Comparison of ENCODE assay signal across 8 cellular contexts in the genomic region with DNA sequence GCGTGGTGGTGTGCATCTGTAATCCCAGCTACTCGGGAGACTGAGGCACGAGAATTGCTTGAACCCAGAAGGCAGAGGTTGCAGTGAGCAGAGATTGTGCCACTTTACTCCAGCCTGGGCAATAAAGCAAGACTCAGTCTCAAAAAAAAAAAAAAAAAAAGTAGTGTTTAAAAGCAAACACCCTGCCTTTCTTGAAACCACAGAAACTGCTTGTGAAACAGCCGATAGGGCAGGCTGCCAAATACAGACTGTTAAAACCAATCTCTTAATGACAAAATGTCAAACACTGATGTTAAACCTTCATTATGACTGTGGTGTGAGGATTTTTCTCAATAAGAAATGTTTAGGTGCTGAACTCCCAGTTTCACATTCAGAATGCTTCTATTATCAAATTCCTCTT. TPM values are rescaled to one million over a fixed set of nuclear protein-coding genes. Genes with fewer than 3 reads are reported as not detected.
A peak's percentile ranks its signal among the peaks of the same experiment; 100 is the strongest.
DNase-seq lines count a peak whose midpoint lies in the region; ATAC-seq and TF ChIP-seq lines count a peak whose summit lies in the region.

No MANE protein-coding gene starts in this region.

- H4K8ac ChIP-seq in neuronal stem cell (ENCODE audit: low read depth, low read length): no peak overlapping the region

- no peak overlapping the region for H3K4ac ChIP-seq in neuronal stem cell (ENCODE audit: low read length)

- no peak overlapping the region for H2AK5ac ChIP-seq in neuronal stem cell (ENCODE audit: low read depth, low read length)

- no peak overlapping the region for H3K18ac ChIP-seq in neuronal stem cell (ENCODE audit: low read length)

- no peak for TF ChIP-seq CTCF in heart right ventricle (IDR thresholded peaks at IDR 0.05)
- TF ChIP-seq CTCF in fibroblast of the aortic adventitia (IDR thresholded peaks at IDR 0.05; ENCODE audit: insufficient read depth, low read length): no peak

- H2AFZ ChIP-seq in neuronal stem cell (ENCODE audit: low read length): no peak overlapping the region

- no peak overlapping the region for H2BK15ac ChIP-seq in neuronal stem cell (ENCODE audit: low read length)

- ATAC-seq in left cardiac atrium (peak; percentile 19 to 22), heart right ventricle (no peak)

- no peak overlapping the region for H2BK12ac ChIP-seq in neuronal stem cell (ENCODE audit: low read length)

- no peak overlapping the region for H4K91ac ChIP-seq in neuronal stem cell (ENCODE audit: low read depth, low read length, poor library complexity)

- H3K27me3 ChIP-seq in heart right ventricle (no peaks in the 10 kb centered on the region), neuronal stem cell (ENCODE audit: control insufficient read depth in 3 of 3, insufficient read depth in 3 of 3, low read depth in 1 of 3, low read length in 3 of 3) (no peaks in the 10 kb centered on the region)

- H3K4me3 ChIP-seq in heart right ventricle (no peak overlapping the region), fibroblast of the aortic adventitia (ENCODE audit: low read depth, low read length) (no peak overlapping the region), neuronal stem cell (ENCODE audit: low read length in 2 of 2) (no peak overlapping the region)

- no peak overlapping the region for H3K9ac ChIP-seq in neuronal stem cell (ENCODE audit: low read depth, low read length, poor library complexity)

- H3K27ac ChIP-seq in heart right ventricle: peak overlapping the region in 2 of 10 donors; percentile 19 to 48
- no peak overlapping the region for H3K27ac ChIP-seq in neuronal stem cell (replicated peaks; ENCODE audit: low read length)

- WGBS in heart right ventricle, 2 donors: 61 to 78% methylated on average over 4 of the region's 4 CpGs
- no CpG with 5 or more reads among the region's 4 CpGs for WGBS in neuronal stem cell (ENCODE audit: extremely low coverage in 2 of 2, insufficient read length in 2 of 2, insufficient replicate concordance in 1 of 2), 2 donors

- H3K79me1 ChIP-seq in neuronal stem cell (ENCODE audit: low read depth, low read length): peaks cover 13% of the 10 kb centered on the region

- no peak overlapping the region for H3K4me2 ChIP-seq in neuronal stem cell (ENCODE audit: insufficient read depth, low read length, poor library complexity, severe bottlenecking)

- DNase-seq in left cardiac atrium (peak; percentile 69), heart right ventricle (no peak), NCI-H2107 (lab: John Stamatoyannopoulos, UW) (peak; percentile 38), fibroblast of the aortic adventitia (ENCODE audit: low read depth) (peak; percentile 64), NCI-H526 treated with DMSO at 0.1 percent for 48 hours (lab: John Stamatoyannopoulos, UW) (no peak), neuronal stem cell (ENCODE audit: low spot score) (no peak)
- peak; percentile 56 for DNase-seq in activated CD8-positive, alpha-beta memory T cell treated with anti-CD3 and anti-CD28 coated beads, Interleukin-2, amount 50 U/mL, for 1 hour (ENCODE audit: extremely low read depth)
- peak; percentile 22 for DNase-seq in stimulated activated CD8-positive, alpha-beta memory T cell treated with anti-CD3 and anti-CD28 coated beads, Interleukin-15, amount 100 ng/mL, for 24 hours (ENCODE audit: low read depth)

- H3K23ac ChIP-seq in neuronal stem cell (ENCODE audit: low read depth, low read length, poor library complexity): no peak overlapping the region

- H3K36me3 ChIP-seq in heart right ventricle (peaks cover 0 to 50% (median 4%) of the 10 kb centered on the region in 9 donors), neuronal stem cell (replicated peaks in 1 of 2; ENCODE audit: control insufficient read depth in 2 of 2, insufficient read depth in 2 of 2, low read length in 2 of 2) (peaks cover 4 to 26% of the 10 kb centered on the region in 2 donors)

- H3K9me3 ChIP-seq in heart right ventricle (no peaks in the 10 kb centered on the region), neuronal stem cell (replicated peaks in 1 of 2; ENCODE audit: control insufficient read depth in 2 of 2, insufficient read depth in 1 of 2, low read depth in 1 of 2, low read length in 2 of 2) (no peaks in the 10 kb centered on the region)

- H2BK120ac ChIP-seq in neuronal stem cell (ENCODE audit: low read depth, low read length): no peak overlapping the region

- no peak overlapping the region for H3K14ac ChIP-seq in neuronal stem cell (ENCODE audit: low read length)

- intact Hi-C loops in left cardiac atrium (cut with DNase I) (no loop called here), heart right ventricle (cut with DNase I) (no loop called here)

- H2BK5ac ChIP-seq in neuronal stem cell (ENCODE audit: low read length): no peak overlapping the region

- H3K4me1 ChIP-seq in heart right ventricle (peaks cover 32 to 83% (median 57%) of the 10 kb centered on the region in 9 donors), neuronal stem cell (ENCODE audit: control insufficient read depth in 2 of 2, insufficient read depth in 1 of 2, low read depth in 1 of 2, low read length in 2 of 2) (peaks cover 3 to 9% of the 10 kb centered on the region in 2 donors)

RNA-seq across cellular contexts. Expression of gene MARK2, which starts 27.3 kb away (rescaled TPM):
- 10 to 100 TPM; 33.5 to 37.5 TPM for total RNA-seq in left cardiac atrium
- total RNA-seq in heart right ventricle: 10 to 100 TPM; 33.8 to 42.7 (median 39.0) TPM
- 10 to 100 TPM; 12.6 to 18.9 TPM for polyA plus RNA-seq in heart right ventricle
- total RNA-seq in fibroblast of the aortic adventitia (ENCODE audit: low replicate concordance): 11.4 and 12.7 TPM in 2 replicates
- 29.7 TPM for polyA plus RNA-seq in neuronal stem cell (2013, experiment 1 of 2)
- polyA plus RNA-seq in neuronal stem cell (2013, experiment 2 of 2): 29.6 TPM

RNA-seq across cellular contexts. Expression of gene RCOR2, which starts 50.8 kb away (rescaled TPM):
- total RNA-seq in left cardiac atrium (1 to 10 TPM; 2.3 to 8.3 TPM), heart right ventricle (1 to 10 TPM; 1.1 to 8.4 (median 5.0) TPM), fibroblast of the aortic adventitia (ENCODE audit: low replicate concordance) (2.9 and 3.3 TPM in 2 replicates)
- polyA plus RNA-seq in heart right ventricle: 1 to 10 TPM; 4.4 to 5.4 TPM
- polyA plus RNA-seq in neuronal stem cell (2013, experiment 1 of 2): 74.6 TPM
- polyA plus RNA-seq in neuronal stem cell (2013, experiment 2 of 2): 74.3 TPM

RNA-seq across cellular contexts. Expression of gene SPINDOC, which starts 53.0 kb away (rescaled TPM):
- total RNA-seq in left cardiac atrium (10 to 100 TPM; 13.3 to 13.5 TPM), heart right ventricle (10 to 100 TPM in 5 of 10 donors, 1 to 10 TPM in 5; 7.0 to 13.2 (median 9.9) TPM), fibroblast of the aortic adventitia (ENCODE audit: low replicate concordance) (6.7 and 10.1 TPM in 2 replicates)
- 1 to 10 TPM; 9.4 to 9.7 TPM for polyA plus RNA-seq in heart right ventricle
- 75.8 TPM for polyA plus RNA-seq in neuronal stem cell (2013, experiment 1 of 2)
- 74.3 TPM for polyA plus RNA-seq in neuronal stem cell (2013, experiment 2 of 2)

Comparison
In these comparisons a context has a peak if more than half of its experiments do, and no peak if none do; other contexts are left out.
1. ATAC-seq: peak in left cardiac atrium (2 of 2); none in heart right ventricle (0 of 8).
2. DNase-seq: peak in left cardiac atrium (single experiment), NCI-H2107 (single experiment), activated CD8-positive, alpha-beta memory T cell treated with anti-CD3 and anti-CD28 coated beads, Interleukin-2, amount 50 U/mL, for 1 hour (single experiment), fibroblast of the aortic adventitia (single experiment) and stimulated activated CD8-positive, alpha-beta memory T cell treated with anti-CD3 and anti-CD28 coated beads, Interleukin-15, amount 100 ng/mL, for 24 hours (single experiment); none in heart right ventricle (0 of 2), NCI-H526 treated with DMSO at 0.1 percent for 48 hours (single experiment) and neuronal stem cell (single experiment).